Comparison of ENCODE assay signal across 9 cellular contexts in the genomic region with DNA sequence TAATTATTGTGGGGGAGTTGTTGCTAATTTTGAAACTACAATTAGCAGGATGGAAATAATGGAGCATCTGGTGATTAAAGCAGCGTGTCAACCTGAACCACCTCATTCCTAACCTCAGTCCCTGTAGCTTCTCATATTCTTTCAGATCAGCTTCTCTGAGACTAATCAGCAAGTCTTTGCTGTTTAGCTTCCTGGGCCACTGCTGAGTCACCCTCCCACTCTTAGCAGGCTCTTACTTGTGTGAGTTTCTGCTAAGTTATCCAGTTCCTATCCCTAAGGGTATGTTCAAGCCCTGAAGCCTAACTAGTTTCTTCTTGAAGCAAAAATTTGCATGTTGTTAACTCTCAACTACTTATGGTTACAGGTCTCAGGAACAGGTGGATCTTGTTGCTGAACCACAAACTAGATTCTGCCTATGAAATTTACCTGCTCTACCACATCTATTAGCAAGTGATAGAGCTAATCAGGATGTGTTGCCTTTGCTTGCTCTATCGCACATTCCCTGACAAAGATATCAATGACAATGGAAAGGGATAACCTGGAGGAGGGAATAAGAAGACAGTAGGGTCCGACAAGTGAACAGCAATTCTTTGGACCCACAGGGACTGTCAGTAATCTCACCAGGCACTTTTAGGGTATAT.
DNase-seq lines count a peak whose midpoint lies in the region; ATAC-seq, FAIRE-seq and TF ChIP-seq lines count a peak whose summit lies in the region.
"Had no signal": no experiment of that assay in that cellular context is flagged by ENCODE, and none has a peak within 500 bp of the region (broad histone marks: within the 10 kb centered on the region; RNA-seq: fewer than 3 reads in every experiment).

No MANE protein-coding gene starts in this region.

- H3K79me2 ChIP-seq in H1 (ENCODE audit: control insufficient read depth in 1 of 2, insufficient read depth in 2 of 2, low read length in 2 of 2) = no peaks in the 10 kb centered on the region
- no peaks in the 10 kb centered on the region for H3K79me2 ChIP-seq in OCI-LY7 (ENCODE audit: insufficient read depth, low read depth, low read length)

- no peak for TF ChIP-seq POLR2A in H1 (IDR thresholded peaks at IDR 0.05; ENCODE audit: control extremely low read depth in 1 of 2, low read depth in 2 of 2, low read length in 2 of 2)

- H3K23me2 ChIP-seq in H1 (ENCODE audit: low read depth, low read length) = no peaks in the 10 kb centered on the region; the same call in 1 of the 2 replicates

- no peak overlapping the region for H2BK120ac ChIP-seq in H1 (replicated peaks; ENCODE audit: low read depth, low read length)

- H3K56ac ChIP-seq in H1 (replicated peaks; ENCODE audit: insufficient read length, low read depth, low read length) = no peak overlapping the region

- H2BK12ac ChIP-seq in H1 (ENCODE audit: low read depth, low read length) = no peak overlapping the region

- H3K23ac ChIP-seq in H1 (ENCODE audit: insufficient read length) = no peak overlapping the region

- no peak overlapping the region for H4K8ac ChIP-seq in H1 (ENCODE audit: extremely low read depth, insufficient read depth, low read length)

- H3K18ac ChIP-seq in H1 (ENCODE audit: extremely low read depth, low read length) = no peak overlapping the region

- peaks cover 0 to 8% (median 2%) of the 10 kb centered on the region in 4 experiments; a peak in 2 of 7 replicates for H3K4me1 ChIP-seq in H1 (replicated peaks in 1 of 4; ENCODE audit: control insufficient read depth in 3 of 4, insufficient read depth in 4 of 4, low read length in 3 of 4)
- no peaks in the 10 kb centered on the region for H3K4me1 ChIP-seq in OCI-LY7 (ENCODE audit: insufficient read depth, low read length, poor library complexity, severe bottlenecking)

- TF ChIP-seq RAD21 in H1 (IDR thresholded peaks at IDR 0.05 in 1 of 2, conservative IDR thresholded peaks at IDR 0.05 in 1 of 2; ENCODE audit: low read depth in 2 of 2, low read length in 2 of 2) = no peak

- no peak overlapping the region for H3K27ac ChIP-seq in H1 (ENCODE audit: low read depth, low read length)
- H3K27ac ChIP-seq in OCI-LY7 (ENCODE audit: low read depth, low read length, poor library complexity, severe bottlenecking) = no peak overlapping the region

- DNase-seq in Daoy (ENCODE audit: low read depth) (peak; percentile 23), NCI-H69 (lab: John Stamatoyannopoulos, UW) (peak; percentile 62), H1 (ENCODE audit: low read depth in 1 of 2, low spot score in 2 of 2) (peak in 1 of 2 experiments; percentile 15), OCI-LY7 (ENCODE audit: low spot score) (no peak), GOT3 (lab: John Stamatoyannopoulos, UW) (no peak)
- DNase-seq in stimulated activated CD4-positive, alpha-beta T cell treated with anti-CD3 and anti-CD28 coated beads, Interleukin-12 subunit alpha, Interleukin-12 subunit beta, amount 100 ng/mL, for 24 hours (ENCODE audit: low read depth in 2 of 2) = peak; percentile 50 to 53

- 78% methylated on average over 3 of the region's 3 CpGs; no CpG with 5 or more reads in 1 of the 2 experiments for WGBS in H1 (ENCODE audit: extremely low coverage in 1 of 2, insufficient coverage in 1 of 2, insufficient read length in 1 of 2, insufficient replicate concordance in 2 of 2, low coverage in 1 of 2, low lambda C conversion rate in 2 of 2, missing lambda C conversion rate in 1 of 2), 2 experiments

- no peak overlapping the region for H2AK5ac ChIP-seq in H1 (ENCODE audit: low read depth, low read length)

- ATAC-seq in HG02938 (IDR thresholded peaks at IDR 0.05; ENCODE audit: unreplicated experiment) (no peak), HG02798 (IDR thresholded peaks at IDR 0.05; ENCODE audit: poor library complexity, unreplicated experiment) (no peak)

- BruUV-seq in OCI-LY7 (replicated peaks; lab: Mats Ljungman, UMichigan) = no TSS peak

- no peaks in the 10 kb centered on the region for H3K27me3 ChIP-seq in H1 (replicated peaks in 1 of 4; ENCODE audit: control insufficient read depth in 3 of 4, extremely low read depth in 1 of 4, insufficient read depth in 3 of 4, low read length in 3 of 4)

- H3K4ac ChIP-seq in H1 (replicated peaks; ENCODE audit: insufficient read length, low read depth, low read length) = no peak overlapping the region

- TF ChIP-seq CTCF in H1 (IDR thresholded peaks at IDR 0.05; ENCODE audit: control extremely low read depth in 1 of 3, insufficient read depth in 1 of 3, low read depth in 1 of 3, low read length in 3 of 3) = no peak
- TF ChIP-seq CTCF in OCI-LY7 (conservative IDR thresholded peaks at IDR 0.05; ENCODE audit: low read length) = no peak

- H3K9ac ChIP-seq in H1 (replicated peaks in 1 of 4; ENCODE audit: extremely low read depth in 1 of 4, low read depth in 3 of 4, low read length in 3 of 4) = no peak overlapping the region

- no peak overlapping the region for H2BK5ac ChIP-seq in H1 (ENCODE audit: low read depth, low read length)

- H2AFZ ChIP-seq in H1 (ENCODE audit: low read length) (peak overlapping the region; percentile 59), OCI-LY7 (ENCODE audit: low read length) (no peak overlapping the region)

- H3K79me1 ChIP-seq in H1 (ENCODE audit: low read depth, low read length) = no peaks in the 10 kb centered on the region

- no peak overlapping the region for H4K5ac ChIP-seq in H1 (ENCODE audit: insufficient read length, low read depth, low read length)

- intact Hi-C loops in OCI-LY7 (cut with micrococcal nuclease; ENCODE audit: unreplicated experiment) = no loop called here

- no peak for TF ChIP-seq EP300 in H1 (IDR thresholded peaks at IDR 0.05; ENCODE audit: borderline replicate concordance in 1 of 2, low read depth in 2 of 2, low read length in 2 of 2)

- H3K4me2 ChIP-seq in H1 (ENCODE audit: insufficient read depth in 1 of 2, low read depth in 2 of 2, low read length in 2 of 2) (no peak overlapping the region), OCI-LY7 (ENCODE audit: low read length) (no peak overlapping the region)

- H3K9me3 ChIP-seq in H1 (ENCODE audit: insufficient read depth in 2 of 2, low read depth in 1 of 2, low read length in 1 of 2) = no peaks in the 10 kb centered on the region
- H3K9me3 ChIP-seq in OCI-LY7 (ENCODE audit: low read length) = no peaks in the 10 kb centered on the region

- H3K36me3 ChIP-seq in H1 (ENCODE audit: control insufficient read depth in 2 of 4, insufficient read depth in 4 of 4, low read length in 3 of 4) (no peaks in the 10 kb centered on the region), OCI-LY7 (ENCODE audit: insufficient read depth, low read length) (no peaks in the 10 kb centered on the region)

- POLR2A ChIA-PET in H1 (lab: Charles Lee; ENCODE audit: partially characterized antibody) (no interaction called here), OCI-LY7 (lab: Charles Lee) (no interaction called here)

- H4K91ac ChIP-seq in H1 (replicated peaks; ENCODE audit: insufficient read length, low read length) = no peak overlapping the region

- H3K14ac ChIP-seq in H1 (ENCODE audit: insufficient read length) = no peak overlapping the region

- no peaks in the 10 kb centered on the region for H4K20me1 ChIP-seq in H1 (replicated peaks in 1 of 2; ENCODE audit: control insufficient read depth in 1 of 2, insufficient read depth in 2 of 2, low read length in 2 of 2)
- no peaks in the 10 kb centered on the region for H4K20me1 ChIP-seq in OCI-LY7 (ENCODE audit: insufficient read depth, low read length)

- no peaks in the 10 kb centered on the region for H3K9me2 ChIP-seq in OCI-LY7 (ENCODE audit: insufficient read depth, low read length)

- CTCF ChIA-PET in H1 (lab: Charles Lee; ENCODE audit: partially characterized antibody) = interaction anchor here (1.2 to 1.4 kb wide), 2 partner anchors 19 to 261 kb away, joined by 3 read pairs; no protein-coding TSS in a partner anchor
- CTCF ChIA-PET in OCI-LY7 (lab: Charles Lee; ENCODE audit: unreplicated experiment) = no interaction called here

- no peak overlapping the region for H2BK20ac ChIP-seq in H1 (ENCODE audit: low read length)

- peak; percentile 57 for FAIRE-seq in H1 (lab: Jason Lieb, UNC)
- FAIRE-seq: TTC549 had no signal

- H2BK15ac ChIP-seq in H1 (ENCODE audit: low read length) = no peak overlapping the region

- no peak overlapping the region for H3K4me3 ChIP-seq in H1 (ENCODE audit: extremely low read depth in 1 of 4, insufficient read depth in 2 of 4, low read depth in 3 of 4, low read length in 4 of 4)
- H3K4me3 ChIP-seq in OCI-LY7 (ENCODE audit: low read depth, low read length, poor library complexity, severe bottlenecking) = no peak overlapping the region

TF ChIP-seq in H1, 55 proteins besides CTCF, POLR2A, EP300 and RAD21:
- peak; percentile 81 for TF ChIP-seq BACH1 (IDR thresholded peaks at IDR 0.05; ENCODE audit: low read length)
- TF ChIP-seq CHD1 (IDR thresholded peaks at IDR 0.05; ENCODE audit: low read depth, low read length) = no peak
- TF ChIP-seq, protein P1, sequence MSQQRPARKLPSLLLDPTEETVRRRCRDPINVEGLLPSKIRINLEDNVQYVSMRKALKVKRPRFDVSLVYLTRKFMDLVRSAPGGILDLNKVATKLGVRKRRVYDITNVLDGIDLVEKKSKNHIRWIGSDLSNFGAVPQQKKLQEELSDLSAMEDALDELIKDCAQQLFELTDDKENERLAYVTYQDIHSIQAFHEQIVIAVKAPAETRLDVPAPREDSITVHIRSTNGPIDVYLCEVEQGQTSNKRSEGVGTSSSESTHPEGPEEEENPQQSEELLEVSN (IDR thresholded peaks at IDR 0.05) = no peak
- TF ChIP-seq MAFK (IDR thresholded peaks at IDR 0.05; ENCODE audit: low read depth, low read length) = peak; percentile 60; the same call in 1 of the 2 replicates
- no peak for TF ChIP-seq TAF7 (optimal IDR thresholded peaks at IDR 0.05; ENCODE audit: borderline replicate concordance, low read depth, low read length)
- TF ChIP-seq, protein P2, sequence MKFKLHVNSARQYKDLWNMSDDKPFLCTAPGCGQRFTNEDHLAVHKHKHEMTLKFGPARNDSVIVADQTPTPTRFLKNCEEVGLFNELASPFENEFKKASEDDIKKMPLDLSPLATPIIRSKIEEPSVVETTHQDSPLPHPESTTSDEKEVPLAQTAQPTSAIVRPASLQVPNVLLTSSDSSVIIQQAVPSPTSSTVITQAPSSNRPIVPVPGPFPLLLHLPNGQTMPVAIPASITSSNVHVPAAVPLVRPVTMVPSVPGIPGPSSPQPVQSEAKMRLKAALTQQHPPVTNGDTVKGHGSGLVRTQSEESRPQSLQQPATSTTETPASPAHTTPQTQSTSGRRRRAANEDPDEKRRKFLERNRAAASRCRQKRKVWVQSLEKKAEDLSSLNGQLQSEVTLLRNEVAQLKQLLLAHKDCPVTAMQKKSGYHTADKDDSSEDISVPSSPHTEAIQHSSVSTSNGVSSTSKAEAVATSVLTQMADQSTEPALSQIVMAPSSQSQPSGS (IDR thresholded peaks at IDR 0.05; ENCODE audit: low read length) = no peak

Comparison
In these comparisons a context has a peak if more than half of its experiments do, and no peak if none do; other contexts are left out.
1. DNase-seq: peak in Daoy (single experiment), NCI-H69 (single experiment) and stimulated activated CD4-positive, alpha-beta T cell treated with anti-CD3 and anti-CD28 coated beads, Interleukin-12 subunit alpha, Interleukin-12 subunit beta, amount 100 ng/mL, for 24 hours (2 of 2); none in OCI-LY7 (single experiment) and GOT3 (single experiment).